ENCODE assay signal across 12 cellular contexts in the genomic region with DNA sequence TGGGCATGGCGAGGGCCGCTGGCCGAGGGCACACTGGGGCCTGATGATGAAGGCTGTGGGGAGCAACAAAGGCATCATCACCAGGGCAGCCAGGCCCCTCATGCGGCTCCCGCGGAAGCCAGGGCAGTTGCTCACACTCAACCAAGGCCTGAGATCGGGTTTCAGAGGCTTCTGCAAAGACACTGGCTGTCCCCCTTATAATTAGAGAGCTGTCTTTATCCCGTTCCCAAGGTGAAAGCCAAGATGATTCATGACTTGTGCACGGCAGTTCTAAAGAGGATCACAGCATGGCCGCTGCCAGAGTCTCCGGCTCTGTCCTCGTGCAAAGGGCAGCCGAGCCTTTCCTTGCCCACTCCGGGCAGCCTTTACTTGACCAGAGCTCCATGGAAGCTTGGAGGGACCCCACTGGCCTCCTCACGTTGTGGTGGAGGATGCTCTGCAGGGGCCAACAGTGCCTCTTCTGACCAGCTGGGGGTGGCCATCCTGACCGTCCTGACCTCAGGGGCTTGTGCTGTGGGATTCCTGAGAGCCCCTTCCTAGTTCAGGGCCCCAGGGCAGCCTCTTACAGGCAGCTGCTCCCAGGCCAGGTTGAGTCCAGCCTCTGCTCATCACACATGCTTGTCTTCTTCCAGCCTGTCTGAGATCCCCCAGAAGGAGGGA.
DNase-seq lines count a peak whose midpoint lies in the region; TF ChIP-seq lines count a peak whose summit lies in the region.
"Had no signal": no experiment of that assay in that cellular context is flagged by ENCODE, and none has a peak within 500 bp of the region (broad histone marks: within the 10 kb centered on the region; RNA-seq: fewer than 3 reads in every experiment).

No MANE protein-coding gene starts in this region.

- no peaks in the 10 kb centered on the region for H3K27me3 ChIP-seq in effector memory CD4-positive, alpha-beta T cell (replicated peaks; ENCODE audit: control insufficient read depth, insufficient read depth, low read length, poor library complexity, severe bottlenecking)
- no peaks in the 10 kb centered on the region for H3K27me3 ChIP-seq in sigmoid colon
- H3K27me3 ChIP-seq: SJSA1, uterus had no signal

- 93 to 95% methylated on average over 16 of the region's 16 CpGs for WGBS in sigmoid colon, 2 donors

- TF ChIP-seq CTCF in sigmoid colon (IDR thresholded peaks at IDR 0.05) (no peak), RWPE1 (conservative IDR thresholded peaks at IDR 0.05; ENCODE audit: low read depth) (no peak)

- CTCF ChIA-PET in RWPE1 (lab: Yijun Ruan, JAX): interaction anchor here (0.6 to 0.7 kb wide), 2 partner anchors 183 to 247 kb away, joined by 3 read pairs; no protein-coding TSS in a partner anchor

- intact Hi-C loops in sigmoid colon (cut with DNase I): loop anchor here (5.0 kb wide), 1 partner anchor 68 kb away; no protein-coding TSS in a partner anchor

- DNase-seq in NCI-H1417 (lab: John Stamatoyannopoulos, UW) (peak in 2 of 3 experiments; percentile 57 to 83), NCI-H1417 treated with DMSO at 0.1 percent for 48 hours (lab: John Stamatoyannopoulos, UW) (no peak), NCI-H2227 treated with DMSO at 0.1 percent for 48 hours (lab: John Stamatoyannopoulos, UW) (peak; percentile 11), sigmoid colon (peak; percentile 62), RWPE1 (ENCODE audit: low spot score) (no peak), NCI-H510A treated with DMSO at 0.1 percent for 48 hours (lab: John Stamatoyannopoulos, UW) (no peak), COLO668 (lab: John Stamatoyannopoulos, UW; ENCODE audit: unreplicated experiment) (no peak)
- DNase-seq in effector memory CD4-positive, alpha-beta T cell: no peak
- DNase-seq: 8988T, DMS79 treated with DMSO at 0.1 percent for 48 hours, uterus had no signal

- no peaks in the 10 kb centered on the region for H3K36me3 ChIP-seq in effector memory CD4-positive, alpha-beta T cell (ENCODE audit: control insufficient read depth, insufficient read depth, low read length)
- no peaks in the 10 kb centered on the region for H3K36me3 ChIP-seq in sigmoid colon
- H3K36me3 ChIP-seq: SJSA1, uterus had no signal

- POLR2A ChIA-PET in RWPE1 (lab: Yijun Ruan, JAX; ENCODE audit: low non-redundant PET): no interaction called here

- TF ChIP-seq POLR2A in sigmoid colon (IDR thresholded peaks at IDR 0.05): no peak

- H3K27ac ChIP-seq in effector memory CD4-positive, alpha-beta T cell (ENCODE audit: insufficient read depth, low read length, poor library complexity, severe bottlenecking): peak overlapping the region; percentile 15
- H3K27ac ChIP-seq in sigmoid colon: peak overlapping the region in 2 of 4 donors; percentile 3 to 64
- no peak overlapping the region for H3K27ac ChIP-seq in RWPE1
- H3K27ac ChIP-seq: SJSA1, uterus had no signal

- no peaks in the 10 kb centered on the region for H3K9me3 ChIP-seq in effector memory CD4-positive, alpha-beta T cell (ENCODE audit: control insufficient read depth, low read length)
- no peaks in the 10 kb centered on the region for H3K9me3 ChIP-seq in sigmoid colon
- H3K9me3 ChIP-seq: SJSA1, uterus had no signal

- peaks cover 17% of the 10 kb centered on the region for H3K4me1 ChIP-seq in effector memory CD4-positive, alpha-beta T cell (ENCODE audit: control insufficient read depth, insufficient read depth, low read length, poor library complexity, severe bottlenecking)
- peaks cover 0 to 28% (median 15%) of the 10 kb centered on the region in 4 donors for H3K4me1 ChIP-seq in sigmoid colon
- H3K4me1 ChIP-seq: uterus had no signal

- no peak for TF ChIP-seq EP300 in sigmoid colon (IDR thresholded peaks at IDR 0.05)

- H3K4me3 ChIP-seq in effector memory CD4-positive, alpha-beta T cell (ENCODE audit: insufficient read depth, low read depth, low read length, poor library complexity, severe bottlenecking): no peak overlapping the region
- no peak overlapping the region for H3K4me3 ChIP-seq in sigmoid colon
- H3K4me3 ChIP-seq: SJSA1, uterus had no signal

Comparison
In these comparisons a context has a peak if more than half of its experiments do, and no peak if none do; other contexts are left out.
1. DNase-seq: peak in NCI-H1417 (2 of 3), NCI-H2227 treated with DMSO at 0.1 percent for 48 hours (single experiment) and sigmoid colon (single experiment); none in NCI-H1417 treated with DMSO at 0.1 percent for 48 hours (single experiment), effector memory CD4-positive, alpha-beta T cell (0 of 3), RWPE1 (single experiment), NCI-H510A treated with DMSO at 0.1 percent for 48 hours (single experiment) and COLO668 (single experiment).